ENCODE assay signal across 8 cellular contexts in genomic region chr12:56724989-56725722, GRCh38. TPM values are rescaled to one million over a fixed set of nuclear protein-coding genes. Genes with fewer than 3 reads are reported as not detected.
DNase-seq lines count a peak whose midpoint lies in the region; ATAC-seq, FAIRE-seq and TF ChIP-seq lines count a peak whose summit lies in the region.

TSS of gene NACA (minus strand) at chr12:56725299. CDS start at chr12:56724521, 778 bp downstream.

- H3K9me2 ChIP-seq in Loucy (replicated peaks; ENCODE audit: low read depth, low read length): no peaks in the 10 kb centered on the region

- H3K4me1 Mint-ChIP-seq in natural killer cell treated with Interleukin-12 subunit alpha and Interleukin-12 subunit beta and Interleukin-15 and Interleukin-18, amount 100 ng/mL, for 72 hours (ENCODE audit: low read depth in 2 of 2): peaks cover 36 to 49% of the 10 kb centered on the region in 2 donors

- H3K4me1 ChIP-seq in Loucy (ENCODE audit: insufficient read depth, low read length, poor library complexity, severe bottlenecking): peaks cover 45% of the 10 kb centered on the region

- no peaks in the 10 kb centered on the region for H3K9me3 ChIP-seq in Loucy (ENCODE audit: insufficient read depth, low read depth, low read length)

- TF ChIP-seq POLR2A in H54 (IDR thresholded peaks at IDR 0.05; ENCODE audit: low read depth, low read length) (peak; percentile 87), Raji (IDR thresholded peaks at IDR 0.05; ENCODE audit: insufficient read depth, low read depth, low read length) (peak; percentile 95)

- peaks cover 50% of the 10 kb centered on the region for H3K79me2 ChIP-seq in Loucy (ENCODE audit: insufficient read depth, low read length)

- FAIRE-seq in H54 (lab: Jason Lieb, UNC): peak; percentile 98

- H3K27me3 Mint-ChIP-seq in natural killer cell treated with Interleukin-12 subunit alpha and Interleukin-12 subunit beta and Interleukin-15 and Interleukin-18, amount 100 ng/mL, for 72 hours: no peaks in the 10 kb centered on the region

- ATAC-seq in natural killer cell treated with Interleukin-12 subunit alpha and Interleukin-12 subunit beta and Interleukin-15 and Interleukin-18, amount 100 ng/mL, for 72 hours: peak; percentile 98 to 99
- ATAC-seq in stimulated activated naive CD8-positive, alpha-beta T cell treated with anti-CD3 and anti-CD28 coated beads, Interleukin-15, Interleukin-2, amounts not matched to agents 100 U/mL and 50 U/mL, for 24 hours: peak; percentile 99

- TF ChIP-seq CTCF in Loucy (conservative IDR thresholded peaks at IDR 0.05; ENCODE audit: low read length): no peak

- peak; percentile 99 for DNase-seq in EL
- DNase-seq in H54 (ENCODE audit: insufficient read length, low spot score): peak; percentile 95
- DNase-seq in activated T-helper 9 cell treated with anti-CD3 and anti-CD28 coated beads, Interleukin-2, amount 50 U/mL, for 16 hours (ENCODE audit: low read depth): peak; percentile 98
- peak; percentile 97 for DNase-seq in fibroblast of peridontal ligament (ENCODE audit: extremely low read depth)
- peak; percentile 100 for DNase-seq in natural killer cell treated with Interleukin-12 subunit alpha and Interleukin-12 subunit beta and Interleukin-15 and Interleukin-18, amount 100 ng/mL, for 72 hours (ENCODE audit: low spot score)
- peak; percentile 98 for DNase-seq in stimulated activated naive CD8-positive, alpha-beta T cell treated with anti-CD3 and anti-CD28 coated beads, Interleukin-15, Interleukin-2, amounts not matched to agents 100 U/mL and 50 U/mL, for 24 hours

- peak within 1 kb of the TSS; percentile 99 for H3K4me3 ChIP-seq in Loucy (ENCODE audit: low read length, poor library complexity, severe bottlenecking)

- H3K4me3 Mint-ChIP-seq in natural killer cell treated with Interleukin-12 subunit alpha and Interleukin-12 subunit beta and Interleukin-15 and Interleukin-18, amount 100 ng/mL, for 72 hours: peak within 1 kb of the TSS; percentile 96

- H3K27ac Mint-ChIP-seq in natural killer cell treated with Interleukin-12 subunit alpha and Interleukin-12 subunit beta and Interleukin-15 and Interleukin-18, amount 100 ng/mL, for 72 hours: peak within 1 kb of the TSS; percentile 94 to 95

- H3K27me3 ChIP-seq in Loucy (ENCODE audit: insufficient read depth, low read length, poor library complexity, severe bottlenecking): peaks cover 11% of the 10 kb centered on the region

- H3K36me3 ChIP-seq in Loucy (ENCODE audit: insufficient read depth, low read length): peaks cover 36% of the 10 kb centered on the region; the same call in 1 of the 2 replicates

- H3K9ac ChIP-seq in Loucy (ENCODE audit: low read depth, low read length, poor library complexity, severe bottlenecking): peak within 1 kb of the TSS; percentile 100

- peaks cover 9% of the 10 kb centered on the region; the same call in 1 of the 2 replicates for H3F3A ChIP-seq in Loucy (ENCODE audit: low read depth)

- H3K4me2 ChIP-seq in Loucy (ENCODE audit: low read depth, low read length, poor library complexity, severe bottlenecking): peak within 1 kb of the TSS; percentile 89

- peak within 1 kb of the TSS; percentile 86 for H2AFZ ChIP-seq in Loucy (ENCODE audit: low read length)

- no peaks in the 10 kb centered on the region for H3K9me3 Mint-ChIP-seq in natural killer cell treated with Interleukin-12 subunit alpha and Interleukin-12 subunit beta and Interleukin-15 and Interleukin-18, amount 100 ng/mL, for 72 hours

- H3K36me3 Mint-ChIP-seq in natural killer cell treated with Interleukin-12 subunit alpha and Interleukin-12 subunit beta and Interleukin-15 and Interleukin-18, amount 100 ng/mL, for 72 hours: peaks cover 38% of the 10 kb centered on the region

- peaks cover 48% of the 10 kb centered on the region for H4K20me1 ChIP-seq in Loucy (ENCODE audit: insufficient read depth, low read length, poor library complexity, severe bottlenecking)

RNA-seq across cellular contexts. Expression of gene NACA, which starts in this region (rescaled TPM):
- 100 to 1,000 TPM; 322 to 563 TPM for total RNA-seq in natural killer cell treated with Interleukin-12 subunit alpha and Interleukin-12 subunit beta and Interleukin-15 and Interleukin-18, amount 100 ng/mL, for 72 hours

Comparison
In these comparisons a context has a peak if more than half of its experiments do, and no peak if none do; other contexts are left out.
1. Peak in every context shown above with its lines: DNase-seq, ATAC-seq and H3K4me3 ChIP-seq.